1 cellular context compared by ENCODE assay signal in genomic region chr1:109760581-109761226, GRCh38.
TF ChIP-seq lines count a peak whose summit lies in the region.

No MANE protein-coding gene starts in this region.

TF ChIP-seq in HepG2, 621 proteins besides CTCF, POLR2A, EP300 and RAD21:
- no peak for TF ChIP-seq JUND (CRISPR knock-in tag; IDR thresholded peaks at IDR 0.05)
- no peak for TF ChIP-seq PHF20 (CRISPR knock-in tag; IDR thresholded peaks at IDR 0.05)
- no peak for TF ChIP-seq ZNF367 (CRISPR knock-in tag; IDR thresholded peaks at IDR 0.05; ENCODE audit: borderline replicate concordance)
- TF ChIP-seq CENPBD1 (CRISPR knock-in tag; IDR thresholded peaks at IDR 0.05; ENCODE audit: borderline replicate concordance, low read depth): no peak
- TF ChIP-seq ZNF768 (CRISPR knock-in tag; IDR thresholded peaks at IDR 0.05): no peak
- TF ChIP-seq, protein P1, sequence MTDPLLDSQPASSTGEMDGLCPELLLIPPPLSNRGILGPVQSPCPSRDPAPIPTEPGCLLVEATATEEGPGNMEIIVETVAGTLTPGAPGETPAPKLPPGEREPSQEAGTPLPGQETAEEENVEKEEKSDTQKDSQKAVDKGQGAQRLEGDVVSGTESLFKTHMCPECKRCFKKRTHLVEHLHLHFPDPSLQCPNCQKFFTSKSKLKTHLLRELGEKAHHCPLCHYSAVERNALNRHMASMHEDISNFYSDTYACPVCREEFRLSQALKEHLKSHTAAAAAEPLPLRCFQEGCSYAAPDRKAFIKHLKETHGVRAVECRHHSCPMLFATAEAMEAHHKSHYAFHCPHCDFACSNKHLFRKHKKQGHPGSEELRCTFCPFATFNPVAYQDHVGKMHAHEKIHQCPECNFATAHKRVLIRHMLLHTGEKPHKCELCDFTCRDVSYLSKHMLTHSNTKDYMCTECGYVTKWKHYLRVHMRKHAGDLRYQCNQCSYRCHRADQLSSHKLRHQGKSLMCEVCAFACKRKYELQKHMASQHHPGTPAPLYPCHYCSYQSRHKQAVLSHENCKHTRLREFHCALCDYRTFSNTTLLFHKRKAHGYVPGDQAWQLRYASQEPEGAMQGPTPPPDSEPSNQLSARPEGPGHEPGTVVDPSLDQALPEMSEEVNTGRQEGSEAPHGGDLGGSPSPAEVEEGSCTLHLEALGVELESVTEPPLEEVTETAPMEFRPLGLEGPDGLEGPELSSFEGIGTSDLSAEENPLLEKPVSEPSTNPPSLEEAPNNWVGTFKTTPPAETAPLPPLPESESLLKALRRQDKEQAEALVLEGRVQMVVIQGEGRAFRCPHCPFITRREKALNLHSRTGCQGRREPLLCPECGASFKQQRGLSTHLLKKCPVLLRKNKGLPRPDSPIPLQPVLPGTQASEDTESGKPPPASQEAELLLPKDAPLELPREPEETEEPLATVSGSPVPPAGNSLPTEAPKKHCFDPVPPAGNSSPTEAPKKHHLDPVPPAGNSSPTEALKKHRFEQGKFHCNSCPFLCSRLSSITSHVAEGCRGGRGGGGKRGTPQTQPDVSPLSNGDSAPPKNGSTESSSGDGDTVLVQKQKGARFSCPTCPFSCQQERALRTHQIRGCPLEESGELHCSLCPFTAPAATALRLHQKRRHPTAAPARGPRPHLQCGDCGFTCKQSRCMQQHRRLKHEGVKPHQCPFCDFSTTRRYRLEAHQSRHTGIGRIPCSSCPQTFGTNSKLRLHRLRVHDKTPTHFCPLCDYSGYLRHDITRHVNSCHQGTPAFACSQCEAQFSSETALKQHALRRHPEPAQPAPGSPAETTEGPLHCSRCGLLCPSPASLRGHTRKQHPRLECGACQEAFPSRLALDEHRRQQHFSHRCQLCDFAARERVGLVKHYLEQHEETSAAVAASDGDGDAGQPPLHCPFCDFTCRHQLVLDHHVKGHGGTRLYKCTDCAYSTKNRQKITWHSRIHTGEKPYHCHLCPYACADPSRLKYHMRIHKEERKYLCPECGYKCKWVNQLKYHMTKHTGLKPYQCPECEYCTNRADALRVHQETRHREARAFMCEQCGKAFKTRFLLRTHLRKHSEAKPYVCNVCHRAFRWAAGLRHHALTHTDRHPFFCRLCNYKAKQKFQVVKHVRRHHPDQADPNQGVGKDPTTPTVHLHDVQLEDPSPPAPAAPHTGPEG (CRISPR knock-in tag; IDR thresholded peaks at IDR 0.05): no peak
- TF ChIP-seq, protein P2, sequence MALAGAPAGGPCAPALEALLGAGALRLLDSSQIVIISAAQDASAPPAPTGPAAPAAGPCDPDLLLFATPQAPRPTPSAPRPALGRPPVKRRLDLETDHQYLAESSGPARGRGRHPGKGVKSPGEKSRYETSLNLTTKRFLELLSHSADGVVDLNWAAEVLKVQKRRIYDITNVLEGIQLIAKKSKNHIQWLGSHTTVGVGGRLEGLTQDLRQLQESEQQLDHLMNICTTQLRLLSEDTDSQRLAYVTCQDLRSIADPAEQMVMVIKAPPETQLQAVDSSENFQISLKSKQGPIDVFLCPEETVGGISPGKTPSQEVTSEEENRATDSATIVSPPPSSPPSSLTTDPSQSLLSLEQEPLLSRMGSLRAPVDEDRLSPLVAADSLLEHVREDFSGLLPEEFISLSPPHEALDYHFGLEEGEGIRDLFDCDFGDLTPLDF (CRISPR knock-in tag; IDR thresholded peaks at IDR 0.05): no peak
- TF ChIP-seq NCOA2 (CRISPR knock-in tag; IDR thresholded peaks at IDR 0.05): no peak
- no peak for TF ChIP-seq LRRFIP1 (CRISPR knock-in tag; conservative IDR thresholded peaks at IDR 0.05)
- TF ChIP-seq HNF4A (CRISPR knock-in tag; IDR thresholded peaks at IDR 0.05): no peak
- TF ChIP-seq ZNF101 (CRISPR knock-in tag; IDR thresholded peaks at IDR 0.05; ENCODE audit: borderline replicate concordance, low read depth): no peak
- TF ChIP-seq RBAK (CRISPR knock-in tag; IDR thresholded peaks at IDR 0.05): no peak
- TF ChIP-seq ZNF18 (CRISPR knock-in tag; IDR thresholded peaks at IDR 0.05; ENCODE audit: insufficient replicate concordance): no peak
- no peak for TF ChIP-seq TEAD3 (CRISPR knock-in tag; optimal IDR thresholded peaks at IDR 0.05; ENCODE audit: borderline replicate concordance)
- no peak for TF ChIP-seq PRMT3 (CRISPR knock-in tag; IDR thresholded peaks at IDR 0.05; ENCODE audit: borderline replicate concordance, low read depth)
- no peak for TF ChIP-seq NKX3-1 (CRISPR knock-in tag; IDR thresholded peaks at IDR 0.05)
